10 cellular contexts compared by ENCODE assay signal in the genomic region with DNA sequence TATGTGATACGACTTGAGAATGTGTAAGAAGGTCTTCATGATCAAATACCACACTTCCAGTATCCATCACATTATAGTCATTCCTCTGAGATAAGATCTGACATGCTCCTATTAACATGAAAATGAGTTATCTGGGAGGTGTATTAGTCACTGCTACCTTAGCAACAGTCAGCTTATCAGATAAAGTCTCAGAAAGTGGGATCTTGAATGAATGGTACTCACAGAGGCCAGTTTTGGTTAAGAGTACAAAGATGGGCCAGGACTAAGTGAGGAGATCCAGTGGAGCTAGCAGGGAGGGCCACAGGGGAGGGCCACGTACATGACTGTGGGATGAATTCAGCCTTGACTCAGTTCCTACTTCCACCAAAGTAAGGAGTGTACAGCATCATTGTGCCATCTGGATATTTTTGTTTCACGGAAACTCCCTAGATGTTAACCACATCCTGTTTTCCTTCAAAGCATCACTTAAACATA.
DNase-seq lines count a peak whose midpoint lies in the region; ATAC-seq and TF ChIP-seq lines count a peak whose summit lies in the region.
"Had no signal": no experiment of that assay in that cellular context is flagged by ENCODE, and none has a peak within 500 bp of the region (broad histone marks: within the 10 kb centered on the region; RNA-seq: fewer than 3 reads in every experiment).

No MANE protein-coding gene starts in this region.

- H3K4me3 Mint-ChIP-seq in activated CD8-positive, alpha-beta T cell treated with anti-CD3 and anti-CD28 coated beads, Interleukin-2, amount 10 ng/mL, durations not matched to agents 7 days and 5 days: no peak overlapping the region

- 52% methylated on average over 3 of the region's 3 CpGs for WGBS in suprapubic skin

- TF ChIP-seq POLR2A in suprapubic skin (IDR thresholded peaks at IDR 0.05): no peak

- H3K36me3 Mint-ChIP-seq in activated CD8-positive, alpha-beta T cell treated with anti-CD3 and anti-CD28 coated beads, Interleukin-2, amount 10 ng/mL, durations not matched to agents 7 days and 5 days (ENCODE audit: low read depth): no peaks in the 10 kb centered on the region

- H3K27ac Mint-ChIP-seq in activated CD8-positive, alpha-beta T cell treated with anti-CD3 and anti-CD28 coated beads, Interleukin-2, amount 10 ng/mL, durations not matched to agents 7 days and 5 days: no peak overlapping the region

- no peaks in the 10 kb centered on the region for H3K27me3 ChIP-seq in suprapubic skin

- DNase-seq in EH (ENCODE audit: low read depth) (peak; percentile 83), NCI-H226 (peak; percentile 87), fibroblast of peridontal ligament (ENCODE audit: extremely low read depth) (peak; percentile 61), suprapubic skin (ENCODE audit: low spot score in 2 of 2) (no peak), NCI-H2171 treated with DMSO at 0.1 percent for 48 hours (lab: John Stamatoyannopoulos, UW) (no peak), head of caudate nucleus (no peak)
- DNase-seq in activated CD8-positive, alpha-beta T cell treated with anti-CD3 and anti-CD28 coated beads, Interleukin-2, amount 10 ng/mL, durations not matched to agents 7 days and 5 days: no peak
- DNase-seq: foreskin melanocyte, OCI-M1 had no signal

- H3K27me3 Mint-ChIP-seq in activated CD8-positive, alpha-beta T cell treated with anti-CD3 and anti-CD28 coated beads, Interleukin-2, amount 10 ng/mL, durations not matched to agents 7 days and 5 days (ENCODE audit: low read depth): no peaks in the 10 kb centered on the region

- H3K4me1 ChIP-seq in suprapubic skin: no peaks in the 10 kb centered on the region

- peak; percentile 58 for ATAC-seq in HG02610 (IDR thresholded peaks at IDR 0.05; ENCODE audit: unreplicated experiment)
- no peak for ATAC-seq in activated CD8-positive, alpha-beta T cell treated with anti-CD3 and anti-CD28 coated beads, Interleukin-2, amount 10 ng/mL, durations not matched to agents 7 days and 5 days

- intact Hi-C loops in head of caudate nucleus (cut with DNase I): no loop called here

- H3K9me3 Mint-ChIP-seq in activated CD8-positive, alpha-beta T cell treated with anti-CD3 and anti-CD28 coated beads, Interleukin-2, amount 10 ng/mL, durations not matched to agents 7 days and 5 days (ENCODE audit: insufficient read depth): no peaks in the 10 kb centered on the region

- TF ChIP-seq EP300 in suprapubic skin (IDR thresholded peaks at IDR 0.05): no peak

- no peaks in the 10 kb centered on the region for H3K36me3 ChIP-seq in suprapubic skin

- H3K9me3 ChIP-seq in suprapubic skin: no peaks in the 10 kb centered on the region

- no peak overlapping the region for H3K27ac ChIP-seq in suprapubic skin

- H3K4me3 ChIP-seq in suprapubic skin: no peak overlapping the region

- H3K4me1 Mint-ChIP-seq in activated CD8-positive, alpha-beta T cell treated with anti-CD3 and anti-CD28 coated beads, Interleukin-2, amount 10 ng/mL, durations not matched to agents 7 days and 5 days (ENCODE audit: low read depth): no peaks in the 10 kb centered on the region

- POLR2A ChIA-PET in activated CD8-positive, alpha-beta T cell treated with anti-CD3 and anti-CD28 coated beads, Interleukin-2, amount 10 ng/mL, durations not matched to agents 7 days and 5 days (lab: Charles Lee): no interaction called here

- TF ChIP-seq CTCF in suprapubic skin (IDR thresholded peaks at IDR 0.05): no peak

- CTCF ChIA-PET in activated CD8-positive, alpha-beta T cell treated with anti-CD3 and anti-CD28 coated beads, Interleukin-2, amount 10 ng/mL, durations not matched to agents 7 days and 5 days (lab: Charles Lee): no interaction called here

Comparison
In these comparisons a context has a peak if more than half of its experiments do, and no peak if none do; other contexts are left out.
1. DNase-seq: peak in EH (single experiment), NCI-H226 (single experiment) and fibroblast of peridontal ligament (single experiment); none in suprapubic skin (0 of 2), NCI-H2171 treated with DMSO at 0.1 percent for 48 hours (single experiment), head of caudate nucleus (0 of 42) and activated CD8-positive, alpha-beta T cell treated with anti-CD3 and anti-CD28 coated beads, Interleukin-2, amount 10 ng/mL, durations not matched to agents 7 days and 5 days (single experiment).